Comparison of ENCODE assay signal across 9 cellular contexts in genomic region chr9:4738866-4739586, GRCh38. TPM values are rescaled to one million over a fixed set of nuclear protein-coding genes. Genes with fewer than 3 reads are reported as not detected.
DNase-seq lines count a peak whose midpoint lies in the region; ATAC-seq and TF ChIP-seq lines count a peak whose summit lies in the region.
"Had no signal": no experiment of that assay in that cellular context is flagged by ENCODE, and none has a peak within 500 bp of the region (broad histone marks: within the 10 kb centered on the region; RNA-seq: fewer than 3 reads in every experiment).

No MANE protein-coding gene starts in this region.

- H3K4me3 Mint-ChIP-seq in activated naive CD8-positive, alpha-beta T cell treated with anti-CD3 and anti-CD28 coated beads, Interleukin-2, amount 50 U/mL, for 24 hours = peak overlapping the region; percentile 92

- no peaks in the 10 kb centered on the region for H3K9me3 Mint-ChIP-seq in activated naive CD8-positive, alpha-beta T cell treated with anti-CD3 and anti-CD28 coated beads, Interleukin-2, amount 50 U/mL, for 24 hours

- intact Hi-C loops in Right ventricle myocardium inferior (cut with DNase I) = no loop called here
- intact Hi-C loops in lower lobe of right lung (cut with DNase I) = loop anchor here (10.0 kb wide), 1 partner anchor 64 kb away; the partner anchor contains the start of gene CDC37L1
- intact Hi-C loops in vagina (cut with DNase I) = no loop called here

- POLR2A ChIA-PET in GM10248 (lab: Yijun Ruan, JAX) = no interaction called here

- DNase-seq in right atrium auricular region (ENCODE audit: low spot score) (no peak), Right ventricle myocardium inferior (ENCODE audit: missing footprints) (no peak), lower lobe of right lung (no peak), vagina (ENCODE audit: extremely low spot score in 2 of 2) (no peak), GM10248 (ENCODE audit: extremely low spot score) (no peak), DMS79 treated with DMSO at 0.1 percent for 48 hours (lab: John Stamatoyannopoulos, UW) (no peak)
- DNase-seq in activated naive CD8-positive, alpha-beta T cell treated with anti-CD3 and anti-CD28 coated beads, Interleukin-2, amount 50 U/mL, for 24 hours = no peak
- DNase-seq in effector CD4-positive, alpha-beta T cell = no peak
- DNase-seq: NCI-H524 treated with DMSO at 0.1 percent for 48 hours had no signal

- H3K4me3 ChIP-seq in right atrium auricular region (peak overlapping the region; percentile 87), lower lobe of right lung (peak overlapping the region; percentile 98), vagina (peak overlapping the region; percentile 98 to 99)

- H3K9me3 ChIP-seq in right atrium auricular region (no peaks in the 10 kb centered on the region), lower lobe of right lung (no peaks in the 10 kb centered on the region), vagina (no peaks in the 10 kb centered on the region)

- H3K27me3 ChIP-seq in right atrium auricular region = no peaks in the 10 kb centered on the region
- H3K27me3 ChIP-seq in lower lobe of right lung (ENCODE audit: low read depth) = no peaks in the 10 kb centered on the region
- no peaks in the 10 kb centered on the region for H3K27me3 ChIP-seq in vagina

- CTCF ChIA-PET in GM10248 (lab: Yijun Ruan, JAX) = interaction anchor here (3.7 kb wide), 1 partner anchor 12 kb away, joined by 23 read pairs; no protein-coding TSS in a partner anchor

- no peaks in the 10 kb centered on the region for H3K36me3 Mint-ChIP-seq in activated naive CD8-positive, alpha-beta T cell treated with anti-CD3 and anti-CD28 coated beads, Interleukin-2, amount 50 U/mL, for 24 hours (ENCODE audit: low read depth)

- peaks cover 0 to 25% of the 10 kb centered on the region in 2 donors for H3K4me1 ChIP-seq in right atrium auricular region
- peaks cover 19% of the 10 kb centered on the region for H3K4me1 ChIP-seq in lower lobe of right lung
- H3K4me1 ChIP-seq in vagina = peaks cover 37% of the 10 kb centered on the region

- peaks cover 37% of the 10 kb centered on the region for H3K4me1 Mint-ChIP-seq in activated naive CD8-positive, alpha-beta T cell treated with anti-CD3 and anti-CD28 coated beads, Interleukin-2, amount 50 U/mL, for 24 hours

- ATAC-seq in Right ventricle myocardium inferior = no peak
- no peak for ATAC-seq in activated naive CD8-positive, alpha-beta T cell treated with anti-CD3 and anti-CD28 coated beads, Interleukin-2, amount 50 U/mL, for 24 hours
- no peak for ATAC-seq in lower lobe of right lung

- no peak overlapping the region for H3K27ac ChIP-seq in right atrium auricular region
- H3K27ac ChIP-seq in lower lobe of right lung = no peak overlapping the region
- H3K27ac ChIP-seq in vagina = peak overlapping the region; percentile 98

- peak overlapping the region; percentile 88 for H3K27ac Mint-ChIP-seq in activated naive CD8-positive, alpha-beta T cell treated with anti-CD3 and anti-CD28 coated beads, Interleukin-2, amount 50 U/mL, for 24 hours

- H3K36me3 ChIP-seq in right atrium auricular region (no peaks in the 10 kb centered on the region), lower lobe of right lung (no peaks in the 10 kb centered on the region), vagina (no peaks in the 10 kb centered on the region)

- no peaks in the 10 kb centered on the region for H3K27me3 Mint-ChIP-seq in activated naive CD8-positive, alpha-beta T cell treated with anti-CD3 and anti-CD28 coated beads, Interleukin-2, amount 50 U/mL, for 24 hours

- no peak for TF ChIP-seq POLR2A in vagina (IDR thresholded peaks at IDR 0.05)

- TF ChIP-seq CTCF in right atrium auricular region (IDR thresholded peaks at IDR 0.05) (no peak), lower lobe of right lung (IDR thresholded peaks at IDR 0.05) (no peak), vagina (IDR thresholded peaks at IDR 0.05) (no peak), GM10248 (IDR thresholded peaks at IDR 0.05; ENCODE audit: control extremely low read depth, extremely low read depth, low read depth, missing control alignments) (no peak)

RNA-seq across cellular contexts. Expression of gene AK3, which starts 2.0 kb away (rescaled TPM):
- 100 to 1,000 TPM; 109 to 201 TPM for total RNA-seq in right atrium auricular region
- 198 TPM for total RNA-seq in Right ventricle myocardium inferior
- 40.4 TPM for total RNA-seq in lower lobe of right lung
- 72.4 TPM for total RNA-seq in vagina

RNA-seq across cellular contexts. Expression of gene RCL1, which starts 53.7 kb away (rescaled TPM):
- total RNA-seq in right atrium auricular region (1 to 10 TPM; 7.2 to 8.6 TPM), Right ventricle myocardium inferior (5.0 TPM), lower lobe of right lung (22.9 TPM), vagina (24.8 TPM)

RNA-seq across cellular contexts. Expression of gene CDC37L1, which starts 59.7 kb away (rescaled TPM):
- total RNA-seq in right atrium auricular region (10 to 100 TPM; 44.9 to 53.4 TPM), Right ventricle myocardium inferior (42.1 TPM), lower lobe of right lung (14.3 TPM), vagina (23.8 TPM)
